ENCODE assay signal across 18 cellular contexts in the genomic region with DNA sequence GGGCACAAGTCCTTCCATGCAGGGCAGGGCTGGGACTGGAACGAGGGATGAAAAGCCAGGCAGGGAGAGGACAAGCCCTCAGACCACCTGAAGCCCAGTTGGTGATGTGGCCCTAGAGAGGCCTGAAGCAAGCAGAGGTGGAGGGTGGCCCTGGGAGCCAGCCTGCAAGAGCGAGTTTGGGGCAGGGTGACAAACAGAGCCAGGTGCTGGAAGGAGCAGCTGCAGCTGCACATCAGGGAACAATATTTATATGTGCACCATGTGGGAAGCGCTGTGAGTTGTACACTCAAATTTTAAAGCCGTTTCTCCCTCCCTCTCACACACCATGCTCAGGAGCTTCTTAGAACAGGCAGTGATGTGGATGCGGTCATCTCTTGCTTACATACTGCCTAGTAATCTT.
DNase-seq lines count a peak whose midpoint lies in the region; TF ChIP-seq lines count a peak whose summit lies in the region.
"Had no signal": no experiment of that assay in that cellular context is flagged by ENCODE, and none has a peak within 500 bp of the region (broad histone marks: within the 10 kb centered on the region; RNA-seq: fewer than 3 reads in every experiment).

No MANE protein-coding gene starts in this region.

- no peak for TF ChIP-seq POLR2A in thyroid gland (IDR thresholded peaks at IDR 0.05)

- H3K9me3 ChIP-seq in thyroid gland = no peaks in the 10 kb centered on the region
- H3K9me3 ChIP-seq: Caco-2, Peyer's patch, SK-N-SH had no signal

- H3K4me3 ChIP-seq in thyroid gland (replicated peaks in 1 of 3) = no peak overlapping the region
- H3K4me3 ChIP-seq: K562, Peyer's patch had no signal

- H3K36me3 ChIP-seq in thyroid gland = no peaks in the 10 kb centered on the region
- H3K36me3 ChIP-seq: Peyer's patch had no signal

- DNase-seq in COLO668 (lab: John Stamatoyannopoulos, UW; ENCODE audit: unreplicated experiment) (peak; percentile 78), LHCN-M2 (ENCODE audit: low read depth) (peak; percentile 30), islet precursor cell (peak; percentile 43), retina (peak; percentile 47), thyroid gland (no peak), DMS114 treated with DMSO at 0.1 percent for 48 hours (lab: John Stamatoyannopoulos, UW; ENCODE audit: unreplicated experiment) (no peak), H4 (ENCODE audit: low spot score) (no peak)
- DNase-seq: ACHN; Caco-2; DMS79; NCI-H1105 treated with DMSO at 0.1 percent for 48 hours; NCI-H187; NCI-H226; NCI-H526; NK-92 treated with Interleukin-12 subunit alpha and Interleukin-12 subunit beta, amount 100 ng/mL, for 24 hours; Peyer's patch; SK-N-SH had no signal

- H3K27ac ChIP-seq in thyroid gland = no peak overlapping the region
- H3K27ac ChIP-seq: Peyer's patch had no signal

- H3K27me3 ChIP-seq in thyroid gland = no peaks in the 10 kb centered on the region
- H3K27me3 ChIP-seq: Peyer's patch had no signal

- WGBS in thyroid gland, 2 donors = 77 to 91% methylated on average over 5 of the region's 5 CpGs

- H3K4me1 ChIP-seq in thyroid gland = no peaks in the 10 kb centered on the region

- TF ChIP-seq CTCF in thyroid gland (IDR thresholded peaks at IDR 0.05) = no peak

- intact Hi-C loops in thyroid gland (cut with DNase I) = no loop called here

Comparison
In these comparisons a context has a peak if more than half of its experiments do, and no peak if none do; other contexts are left out.
1. DNase-seq: peak in COLO668 (single experiment), LHCN-M2 (single experiment), islet precursor cell (single experiment) and retina (single experiment); none in thyroid gland (0 of 2), DMS114 treated with DMSO at 0.1 percent for 48 hours (single experiment) and H4 (single experiment).